In genomic region chr13:33797622-33798021, GRCh38 we compare ENCODE assay signal across 9 cellular contexts. TPM values are rescaled to one million over a fixed set of nuclear protein-coding genes. Genes with fewer than 3 reads are reported as not detected.
DNase-seq lines count a peak whose midpoint lies in the region; ATAC-seq and TF ChIP-seq lines count a peak whose summit lies in the region.
"Had no signal": no experiment of that assay in that cellular context is flagged by ENCODE, and none has a peak within 500 bp of the region (broad histone marks: within the 10 kb centered on the region; RNA-seq: fewer than 3 reads in every experiment).

No MANE protein-coding gene starts in this region.

- H2AFZ ChIP-seq in OCI-LY7 (ENCODE audit: low read length): peak overlapping the region; percentile 76

- intact Hi-C loops in OCI-LY7 (cut with micrococcal nuclease; ENCODE audit: unreplicated experiment) (no loop called here), gastrocnemius medialis (cut with DNase I; ENCODE audit: low total_unique reads) (loop anchor here (1.0 to 2.0 kb wide), 2 partner anchors 21 to 153 kb away; partner anchors contain the start of gene RFC3), A673 (cut with micrococcal nuclease; ENCODE audit: unreplicated experiment) (loop anchor here (10.0 kb wide), 1 partner anchor 277 kb away; no protein-coding TSS in a partner anchor)

- peak in 1 of 2 donors; percentile 27 for TF ChIP-seq POLR2A in gastrocnemius medialis (IDR thresholded peaks at IDR 0.05)

- peak overlapping the region; percentile 28; the same call in 1 of the 2 replicates for H3K4me2 ChIP-seq in OCI-LY7 (ENCODE audit: low read length)

- BruUV-seq in OCI-LY7 (replicated peaks; lab: Mats Ljungman, UMichigan) (no TSS peak), A673 (replicated peaks; lab: Mats Ljungman, UMichigan) (no TSS peak)

- TF ChIP-seq CTCF in OCI-LY7 (conservative IDR thresholded peaks at IDR 0.05; ENCODE audit: low read length): no peak
- TF ChIP-seq CTCF in fibroblast of the aortic adventitia (IDR thresholded peaks at IDR 0.05; ENCODE audit: insufficient read depth, low read length): no peak
- TF ChIP-seq CTCF in gastrocnemius medialis (IDR thresholded peaks at IDR 0.05 in 4 of 5, conservative IDR thresholded peaks at IDR 0.05 in 1 of 5): no peak
- TF ChIP-seq CTCF in A673 (conservative IDR thresholded peaks at IDR 0.05; ENCODE audit: low read depth, low read length): no peak

- no peaks in the 10 kb centered on the region for H4K20me1 ChIP-seq in OCI-LY7 (ENCODE audit: insufficient read depth, low read length)

- H3K9me2 ChIP-seq in OCI-LY7 (ENCODE audit: insufficient read depth, low read length): no peaks in the 10 kb centered on the region

- in situ Hi-C loops in gastrocnemius medialis (cut with MboI; ENCODE audit: low sequenced_read_pairs in 4 of 4): no loop called here

- H3K79me2 ChIP-seq in OCI-LY7 (ENCODE audit: insufficient read depth, low read depth, low read length): no peaks in the 10 kb centered on the region

- H3K27me3 ChIP-seq in gastrocnemius medialis (no peaks in the 10 kb centered on the region), A673 (replicated peaks; ENCODE audit: insufficient read depth, low read depth, low read length, poor library complexity) (no peaks in the 10 kb centered on the region)

- CTCF ChIA-PET in OCI-LY7 (lab: Charles Lee; ENCODE audit: unreplicated experiment) (interaction anchor here (1.0 to 1.9 kb wide), 3 partner anchors 24 to 280 kb away, joined by 3 to 5 read pairs (median 3); no protein-coding TSS in a partner anchor), A673 (lab: Charles Lee) (no interaction called here)

- H3K36me3 ChIP-seq in OCI-LY7 (ENCODE audit: insufficient read depth, low read length) (peaks cover 6% of the 10 kb centered on the region; the same call in 1 of the 2 replicates), gastrocnemius medialis (no peaks in the 10 kb centered on the region), A673 (ENCODE audit: insufficient read depth, low read length, poor library complexity, severe bottlenecking) (no peaks in the 10 kb centered on the region)

- POLR2A ChIA-PET in OCI-LY7 (lab: Charles Lee): interaction anchor here (0.8 to 4.2 kb wide), 8 partner anchors 8 to 220 kb away, joined by 3 to 46 read pairs (median 4); no protein-coding TSS in a partner anchor
- POLR2A ChIA-PET in A673 (lab: Charles Lee; ENCODE audit: low non-redundant PET): no interaction called here

- no peak overlapping the region for H3K27ac ChIP-seq in OCI-LY7 (ENCODE audit: low read depth, low read length, poor library complexity, severe bottlenecking)
- H3K27ac ChIP-seq in gastrocnemius medialis: peak overlapping the region; percentile 74 to 89 (median 78)
- H3K27ac ChIP-seq in A673 (ENCODE audit: low read depth, low read length, poor library complexity, severe bottlenecking): no peak overlapping the region

- H3K9me3 ChIP-seq in OCI-LY7 (ENCODE audit: low read length) (peaks cover 24% of the 10 kb centered on the region; the same call in 1 of the 2 replicates), gastrocnemius medialis (no peaks in the 10 kb centered on the region), A673 (ENCODE audit: low read depth, low read length, poor library complexity, severe bottlenecking) (no peaks in the 10 kb centered on the region)

- H3K4me1 ChIP-seq in OCI-LY7 (ENCODE audit: insufficient read depth, low read length, poor library complexity, severe bottlenecking): peaks cover 55% of the 10 kb centered on the region
- H3K4me1 ChIP-seq in gastrocnemius medialis: peaks cover 24 to 45% of the 10 kb centered on the region in 2 donors
- H3K4me1 ChIP-seq in A673 (ENCODE audit: insufficient read depth, low read length, poor library complexity, severe bottlenecking): no peaks in the 10 kb centered on the region

- DNase-seq in OCI-LY7 (ENCODE audit: low spot score) (no peak), fibroblast of the aortic adventitia (ENCODE audit: low read depth) (peak; percentile 45), gastrocnemius medialis (no peak), A673 (ENCODE audit: low spot score) (no peak), NCI-H2107 (lab: John Stamatoyannopoulos, UW) (no peak)
- no peak for DNase-seq in stimulated activated naive CD4-positive, alpha-beta T cell treated with Interleukin-2 at 50 U/mL for 16 hours (lab: John Stamatoyannopoulos, UW)
- no peak for DNase-seq in stimulated activated CD4-positive, alpha-beta T cell treated with anti-CD3 and anti-CD28 coated beads, Interleukin-4, amount 100 ng/mL, for 4 hours
- DNase-seq: activated CD4-positive, alpha-beta T cell treated with anti-CD3 and anti-CD28 coated beads, Interleukin-2, amount 50 U/mL, for 48 hours had no signal

- peak; percentile 51 for ATAC-seq in GM18868 (IDR thresholded peaks at IDR 0.05; ENCODE audit: unreplicated experiment)
- ATAC-seq in gastrocnemius medialis: peak; percentile 98

- H3K4me3 ChIP-seq in OCI-LY7 (ENCODE audit: low read depth, low read length, poor library complexity, severe bottlenecking) (no peak overlapping the region), fibroblast of the aortic adventitia (ENCODE audit: low read depth, low read length) (peak overlapping the region; percentile 56), gastrocnemius medialis (peak overlapping the region; percentile 26 to 34 (median 28)), A673 (ENCODE audit: low read depth, low read length, poor library complexity, severe bottlenecking) (no peak overlapping the region)

RNA-seq across cellular contexts. Expression of gene RFC3, which starts 20.3 kb away (rescaled TPM):
- 97.6 and 108 TPM in 2 replicates for total RNA-seq in OCI-LY7 (2014; rRNA removed; shearing (Covaris generic))
- total RNA-seq in OCI-LY7 (2022) (118 and 134 TPM in 2 replicates), fibroblast of the aortic adventitia (ENCODE audit: low replicate concordance) (10.2 and 38.9 TPM in 2 replicates), gastrocnemius medialis (1 to 10 TPM; 2.2 to 5.6 (median 3.7) TPM), A673 (2021) (64.1 and 64.4 TPM in 2 replicates)

Comparison
In these comparisons a context has a peak if more than half of its experiments do, and no peak if none do; other contexts are left out.
1. H3K27ac ChIP-seq: peak in gastrocnemius medialis (4 of 4); none in OCI-LY7 (single experiment) and A673 (single experiment).
2. H3K4me3 ChIP-seq: peak in fibroblast of the aortic adventitia (single experiment) and gastrocnemius medialis (4 of 4); none in OCI-LY7 (single experiment) and A673 (single experiment).